ENCODE assay signal across 14 cellular contexts in the genomic region with DNA sequence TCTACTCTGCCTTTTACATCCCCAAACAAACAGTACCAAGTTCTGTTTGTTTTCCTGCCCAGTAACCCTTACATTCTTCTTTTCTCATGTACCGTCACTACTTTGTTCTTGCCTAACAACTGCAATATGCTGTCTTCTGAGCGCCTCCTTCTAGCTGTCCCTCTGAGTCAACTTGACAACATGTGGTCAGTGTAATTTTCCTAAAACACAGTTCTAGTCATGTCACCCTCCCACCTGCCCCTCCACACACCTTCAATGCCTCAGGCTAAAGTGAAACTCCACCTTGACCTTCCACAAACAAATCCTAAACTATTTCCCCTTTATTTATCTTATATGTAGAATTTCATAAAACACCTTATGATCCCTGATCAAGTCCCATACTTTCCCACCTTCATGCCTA. TPM values are rescaled to one million over a fixed set of nuclear protein-coding genes. Genes with fewer than 3 reads are reported as not detected.
DNase-seq lines count a peak whose midpoint lies in the region; ATAC-seq, FAIRE-seq and TF ChIP-seq lines count a peak whose summit lies in the region.
"Had no signal": no experiment of that assay in that cellular context is flagged by ENCODE, and none has a peak within 500 bp of the region (broad histone marks: within the 10 kb centered on the region; RNA-seq: fewer than 3 reads in every experiment).

No MANE protein-coding gene starts in this region.

- POLR2A ChIA-PET in HepG2 (lab: Yijun Ruan, JAX), result no interaction called here

- H3K4me3 ChIP-seq in HepG2 (replicated peaks in 1 of 3; ENCODE audit: insufficient read depth in 1 of 3, low read depth in 2 of 3, low read length in 3 of 3) (no peak overlapping the region), right lobe of liver (no peak overlapping the region), GM23338 (no peak overlapping the region), uterus (no peak overlapping the region)

- peaks cover 15% of the 10 kb centered on the region for H3K4me1 ChIP-seq in HepG2 (ENCODE audit: insufficient read depth, low read length)
- H3K4me1 ChIP-seq in right lobe of liver, result no peaks in the 10 kb centered on the region
- H3K4me1 ChIP-seq in GM23338 (ENCODE audit: insufficient read depth), result peaks cover 6% of the 10 kb centered on the region; the same call in 1 of the 2 replicates
- no peaks in the 10 kb centered on the region for H3K4me1 ChIP-seq in uterus
- H3K4me1 ChIP-seq: foreskin keratinocyte had no signal

- H3K79me2 ChIP-seq in HepG2 (ENCODE audit: insufficient read depth, low read length) (no peaks in the 10 kb centered on the region), GM23338 (replicated peaks; ENCODE audit: insufficient read depth) (no peaks in the 10 kb centered on the region)

- no peak overlapping the region for H3K27ac Mint-ChIP-seq in GM23338
- peak overlapping the region; percentile 37 for H3K27ac Mint-ChIP-seq in stimulated activated naive B cell treated with anti-CD40 and anti-IgM and Interleukin-4, amounts not matched to agents 10 μg/mL and 1 μg/mL and 100 μg/mL, for 72 hours
- H3K27ac Mint-ChIP-seq: mesothelial cell of epicardium had no signal

- H3F3A ChIP-seq in GM23338 (replicated peaks; ENCODE audit: low read depth), result no peaks in the 10 kb centered on the region

- H3K27me3 ChIP-seq in HepG2 (ENCODE audit: control insufficient read depth in 1 of 2, insufficient read depth in 2 of 2, low read length in 2 of 2) (peaks cover 4% of the 10 kb centered on the region in 2 experiments; a peak in 4 of 5 replicates), right lobe of liver (no peaks in the 10 kb centered on the region), GM23338 (ENCODE audit: insufficient read depth) (no peaks in the 10 kb centered on the region), uterus (no peaks in the 10 kb centered on the region)

- BruUV-seq in HepG2 (replicated peaks; lab: Mats Ljungman, UMichigan), result no TSS peak

- no peak overlapping the region for H3K4me3 Mint-ChIP-seq in GM23338
- H3K4me3 Mint-ChIP-seq in stimulated activated naive B cell treated with anti-CD40 and anti-IgM and Interleukin-4, amounts not matched to agents 10 μg/mL and 1 μg/mL and 100 μg/mL, for 72 hours, result peak overlapping the region; percentile 17 to 22
- H3K4me3 Mint-ChIP-seq: mesothelial cell of epicardium had no signal

- no peaks in the 10 kb centered on the region for H3K9me2 ChIP-seq in GM23338 (ENCODE audit: insufficient read depth)
- H3K9me2 ChIP-seq: SK-N-SH had no signal

- DNase-seq in HepG2 (ENCODE audit: low spot score) (no peak), right lobe of liver (no peak), GM23338 (ENCODE audit: low spot score) (no peak), GF-D8 (lab: John Stamatoyannopoulos, UW) (no peak), uterus (no peak), HT-29 (ENCODE audit: low spot score) (no peak)
- no peak for DNase-seq in stimulated activated naive B cell treated with anti-CD40 and anti-IgM and Interleukin-4, amounts not matched to agents 10 μg/mL and 1 μg/mL and 100 μg/mL, for 72 hours
- DNase-seq: NCI-H2107, small intestine had no signal

- TF ChIP-seq POLR2A in HepG2 (IDR thresholded peaks at IDR 0.05; ENCODE audit: insufficient read depth in 1 of 2, low read depth in 2 of 2, low read length in 2 of 2) (no peak), right lobe of liver (IDR thresholded peaks at IDR 0.05) (no peak), uterus (IDR thresholded peaks at IDR 0.05) (no peak)

- ATAC-seq in HepG2, result peak; percentile 19; the same call in 2 of the 3 replicates
- no peak for ATAC-seq in right lobe of liver
- ATAC-seq in GM23338, result no peak
- peak; percentile 75 for ATAC-seq in HG03442 (IDR thresholded peaks at IDR 0.05; ENCODE audit: unreplicated experiment)
- ATAC-seq in stimulated activated naive B cell treated with anti-CD40 and anti-IgM and Interleukin-4, amounts not matched to agents 10 μg/mL and 1 μg/mL and 100 μg/mL, for 72 hours (replicated peaks), result peak; percentile 38 to 64

- H2AFZ ChIP-seq in HepG2 (ENCODE audit: low read length), result peak overlapping the region; percentile 9
- H2AFZ ChIP-seq in GM23338, result peak overlapping the region; percentile 96

- no peak for FAIRE-seq in HepG2 (lab: Jason Lieb, UNC)
- FAIRE-seq: small intestine had no signal

- no peak overlapping the region for H3K9ac ChIP-seq in HepG2 (ENCODE audit: insufficient read depth, low read depth, low read length)
- H3K9ac ChIP-seq: SK-N-SH had no signal

- 2% methylated on average over 2 of the region's 2 CpGs for WGBS in HepG2 (ENCODE audit: low lambda C conversion rate)
- 78% methylated on average over 2 of the region's 2 CpGs for WGBS in right lobe of liver (ENCODE audit: insufficient coverage, low coverage, low lambda C conversion rate, missing lambda C conversion rate)

- H3K36me3 Mint-ChIP-seq in GM23338 (ENCODE audit: low read depth), result no peaks in the 10 kb centered on the region
- no peaks in the 10 kb centered on the region for H3K36me3 Mint-ChIP-seq in stimulated activated naive B cell treated with anti-CD40 and anti-IgM and Interleukin-4, amounts not matched to agents 10 μg/mL and 1 μg/mL and 100 μg/mL, for 72 hours
- H3K36me3 Mint-ChIP-seq: mesothelial cell of epicardium had no signal

- H3K4me1 Mint-ChIP-seq in GM23338, result peaks cover 18% of the 10 kb centered on the region
- peaks cover 35 to 46% of the 10 kb centered on the region in 2 donors for H3K4me1 Mint-ChIP-seq in stimulated activated naive B cell treated with anti-CD40 and anti-IgM and Interleukin-4, amounts not matched to agents 10 μg/mL and 1 μg/mL and 100 μg/mL, for 72 hours

- TF ChIP-seq EP300 in HepG2 (IDR thresholded peaks at IDR 0.05; ENCODE audit: low read depth in 2 of 2, low read length in 2 of 2), result no peak
- TF ChIP-seq EP300 in HepG2 (CRISPR knock-in tag; IDR thresholded peaks at IDR 0.05; ENCODE audit: borderline replicate concordance), result no peak

- intact Hi-C loops in HepG2 (cut with micrococcal nuclease; ENCODE audit: unreplicated experiment) (loop anchor here (1.0 to 5.0 kb wide), 2 partner anchors 115 to 167 kb away; no protein-coding TSS in a partner anchor), right lobe of liver (cut with DNase I) (no loop called here), uterus (cut with DNase I; ENCODE audit: low total_unique reads) (no loop called here)

- H3K36me3 ChIP-seq in HepG2 (replicated peaks in 1 of 2; ENCODE audit: control insufficient read depth in 1 of 2, insufficient read depth in 2 of 2, low read length in 2 of 2), result no peaks in the 10 kb centered on the region
- H3K36me3 ChIP-seq in right lobe of liver, result no peaks in the 10 kb centered on the region
- no peaks in the 10 kb centered on the region for H3K36me3 ChIP-seq in GM23338 (ENCODE audit: insufficient read depth)
- H3K36me3 ChIP-seq in uterus, result no peaks in the 10 kb centered on the region

- in situ Hi-C loops in HepG2 (cut with HindIII; ENCODE audit: extremely low pct_ligation_motif_present, low pct_unique_long_range_greater_than_20kb), result no loop called here

- no peaks in the 10 kb centered on the region for H3K9me3 Mint-ChIP-seq in GM23338
- no peaks in the 10 kb centered on the region for H3K9me3 Mint-ChIP-seq in stimulated activated naive B cell treated with anti-CD40 and anti-IgM and Interleukin-4, amounts not matched to agents 10 μg/mL and 1 μg/mL and 100 μg/mL, for 72 hours

- H4K20me1 ChIP-seq in HepG2 (ENCODE audit: insufficient read depth, low read length), result no peaks in the 10 kb centered on the region
- no peaks in the 10 kb centered on the region for H4K20me1 ChIP-seq in GM23338 (replicated peaks; ENCODE audit: insufficient read depth)

- H3K27ac ChIP-seq in HepG2 (ENCODE audit: extremely low read length, insufficient read depth, low read length) (no peak overlapping the region), right lobe of liver (no peak overlapping the region), GM23338 (ENCODE audit: low read depth) (no peak overlapping the region), uterus (no peak overlapping the region)
- H3K27ac ChIP-seq: foreskin keratinocyte had no signal

- no peak for TF ChIP-seq RAD21 in HepG2 (CRISPR knock-in tag; IDR thresholded peaks at IDR 0.05)

- no peak overlapping the region for H3K4me2 ChIP-seq in HepG2 (ENCODE audit: low read depth, low read length)
- H3K4me2 ChIP-seq in GM23338, result no peak overlapping the region
- H3K4me2 ChIP-seq: SK-N-SH had no signal

- CTCF ChIA-PET in HepG2 (lab: Yijun Ruan, JAX; ENCODE audit: low intra/inter-chr PET ratio, low total read pairs), result interaction anchor here (1.0 to 1.8 kb wide), 2 partner anchors 115 to 208 kb away, joined by 3 to 6 read pairs; no protein-coding TSS in a partner anchor

- no peak for TF ChIP-seq CTCF in HepG2 (CRISPR knock-in tag; IDR thresholded peaks at IDR 0.05)
- TF ChIP-seq CTCF in right lobe of liver (IDR thresholded peaks at IDR 0.05), result no peak
- TF ChIP-seq CTCF in GM23338 (conservative IDR thresholded peaks at IDR 0.05; ENCODE audit: low read depth in 2 of 2), result no peak
- no peak for TF ChIP-seq CTCF in uterus (IDR thresholded peaks at IDR 0.05)

- H3K27me3 Mint-ChIP-seq in GM23338 (ENCODE audit: insufficient read depth, low read depth, poor library complexity), result peaks cover 5% of the 10 kb centered on the region
- H3K27me3 Mint-ChIP-seq in stimulated activated naive B cell treated with anti-CD40 and anti-IgM and Interleukin-4, amounts not matched to agents 10 μg/mL and 1 μg/mL and 100 μg/mL, for 72 hours, result no peaks in the 10 kb centered on the region

- H3K9me3 ChIP-seq in HepG2 (ENCODE audit: low read length), result no peaks in the 10 kb centered on the region
- H3K9me3 ChIP-seq in right lobe of liver, result no peaks in the 10 kb centered on the region
- H3K9me3 ChIP-seq in uterus, result no peaks in the 10 kb centered on the region
- H3K9me3 ChIP-seq: SK-N-SH had no signal

RNA-seq across cellular contexts. Expression of gene LY75, which starts 18.0 kb away (rescaled TPM):
- total RNA-seq in HepG2 (2016; rRNA removed; fragmentation: Illumina TruSeq; extraction: Trizol), result not detected in 2 replicates
- total RNA-seq in HepG2 (2016; cell fraction: cytosol; rRNA removed; fragmentation: Illumina TruSeq; extraction: Trizol; ENCODE audit: low read depth), result not detected in 2 replicates
- not detected in 2 replicates for total RNA-seq in HepG2 (2016; cell fraction: insoluble cytoplasmic fraction; rRNA removed; fragmentation: Illumina TruSeq; extraction: Trizol)
- total RNA-seq in HepG2 (2016; cell fraction: membrane; rRNA removed; fragmentation: Illumina TruSeq; extraction: Trizol), result not detected in 2 replicates
- total RNA-seq in HepG2 (2016; cell fraction: nucleus; rRNA removed; fragmentation: Illumina TruSeq; extraction: Trizol), result not detected in 2 replicates
- polyA plus RNA-seq in HepG2 (2011; rRNA removed), result not detected in 2 replicates
- not detected in 2 replicates for polyA plus RNA-seq in HepG2 (2011; cell fraction: cytosol; rRNA removed)
- not detected in 2 replicates for polyA plus RNA-seq in HepG2 (2011; cell fraction: nucleus; rRNA removed)
- polyA plus RNA-seq in HepG2 (2012), result not detected in 2 replicates
- not detected in 2 replicates for polyA plus RNA-seq in HepG2 (2016; cell fraction: cytosol; fragmentation: Illumina TruSeq; extraction: Trizol; ENCODE audit: low read depth)
- polyA plus RNA-seq in HepG2 (2016; cell fraction: insoluble cytoplasmic fraction; fragmentation: Illumina TruSeq; extraction: Trizol; ENCODE audit: low read depth), result not detected in 2 replicates
- polyA plus RNA-seq in HepG2 (2016; cell fraction: membrane; fragmentation: Illumina TruSeq; extraction: Trizol; ENCODE audit: low read depth), result not detected in 2 replicates
- polyA plus RNA-seq in HepG2 (2016; cell fraction: nucleus; fragmentation: Illumina TruSeq; extraction: Trizol; ENCODE audit: insufficient read depth, low read depth), result not detected in 2 replicates
- polyA minus RNA-seq in HepG2 (2011; rRNA and poly(A)+ RNA removed; ENCODE audit: low replicate concordance), result 0.12 TPM in 1 of 2 replicates, not detected in the other
- not detected in 2 replicates for polyA minus RNA-seq in HepG2 (2011; cell fraction: cytosol; rRNA and poly(A)+ RNA removed)
- not detected in 2 replicates for polyA minus RNA-seq in HepG2 (2011; cell fraction: nucleus; rRNA and poly(A)+ RNA removed)
- 1 to 10 TPM in 2 of 6 experiments, under 1 TPM in 4; 0.37 to 1.4 (median 0.75) TPM for total RNA-seq in right lobe of liver
- total RNA-seq in GM23338 (2014; rRNA removed; shearing (Covaris generic)), result 9.6 and 11.3 TPM in 2 replicates
- 2.8 and 2.9 TPM in 2 replicates for polyA plus RNA-seq in GM23338 (2016; fragmentation: Nextera tagmentation; extraction: Ambion mirVana)
- 10 to 100 TPM in 1 of 4 donors, 1 to 10 TPM in 1, under 1 TPM in 2; 0.26 to 13.8 (median 3.4) TPM for total RNA-seq in uterus
- 22.7 and 27.2 TPM in 2 replicates for total RNA-seq in HT-29 (2014; rRNA removed; shearing (Covaris generic))
- polyA plus RNA-seq: AG04450, SK-N-SH had no signal

Comparison
In these comparisons a context has a peak if more than half of its experiments do, and no peak if none do; other contexts are left out.
1. ATAC-seq: peak in HepG2 (single experiment), HG03442 (single experiment) and stimulated activated naive B cell treated with anti-CD40 and anti-IgM and Interleukin-4, amounts not matched to agents 10 μg/mL and 1 μg/mL and 100 μg/mL, for 72 hours (2 of 2); none in right lobe of liver (0 of 4) and GM23338 (single experiment).